40 cellular contexts compared by ENCODE assay signal in genomic region chr4:174972911-174973310, GRCh38. TPM values are rescaled to one million over a fixed set of nuclear protein-coding genes. Genes with fewer than 3 reads are reported as not detected.
"Had no signal": no experiment of that assay in that cellular context is flagged by ENCODE, and none has a peak within 500 bp of the region (broad histone marks: within the 10 kb centered on the region; RNA-seq: fewer than 3 reads in every experiment).

No MANE protein-coding gene starts in this region.

- H3K36me3 Mint-ChIP-seq: activated naive CD4-positive, alpha-beta T cell treated with anti-CD3 and anti-CD28 coated beads, Interleukin-2, amount 10 ng/mL, durations not matched to agents 7 days and 5 days; activated naive CD4-positive, alpha-beta T cell treated with anti-CD3 and anti-CD28 coated beads, Interleukin-2, amount 50 U/mL, for 24 hours; activated naive CD4-positive, alpha-beta T cell treated with anti-CD3 and anti-CD28 coated beads, Interleukin-2, amount 50 U/mL, for 72 hours; activated naive CD8-positive, alpha-beta T cell; activated naive CD8-positive, alpha-beta T cell treated with anti-CD3 and anti-CD28 coated beads for 36 hours; activated naive CD8-positive, alpha-beta T cell treated with anti-CD3 and anti-CD28 coated beads, Interleukin-2, amount 10 ng/mL, durations not matched to agents 7 days and 5 days; brain had no signal

- H3K4me3 Mint-ChIP-seq: activated naive CD4-positive, alpha-beta T cell treated with anti-CD3 and anti-CD28 coated beads for 36 hours; activated naive CD4-positive, alpha-beta T cell treated with anti-CD3 and anti-CD28 coated beads, Interleukin-2, amount 10 ng/mL, durations not matched to agents 7 days and 5 days; activated naive CD4-positive, alpha-beta T cell treated with anti-CD3 and anti-CD28 coated beads, Interleukin-2, amount 50 U/mL, for 24 hours; activated naive CD8-positive, alpha-beta T cell; activated naive CD8-positive, alpha-beta T cell treated with anti-CD3 and anti-CD28 coated beads for 36 hours; activated naive CD8-positive, alpha-beta T cell treated with anti-CD3 and anti-CD28 coated beads, Interleukin-2, amount 10 ng/mL, durations not matched to agents 7 days and 5 days; activated naive CD8-positive, alpha-beta T cell treated with anti-CD3 and anti-CD28 coated beads, Interleukin-2, amount 50 U/mL, for 24 hours; activated T-cell treated with anti-CD3 and anti-CD28 coated beads, Interleukin-2, amount 50 U/mL, for 24 hours; activated T-cell treated with anti-CD3 and anti-CD28 coated beads, Interleukin-2, amount 50 U/mL, for 4 hours; activated T-cell treated with anti-CD3 and anti-CD28 coated beads, Interleukin-2, amount 50 U/mL, for 72 hours; activated T-helper 1 cell treated with anti-CD3 and anti-CD28 coated beads, Interleukin-12 subunit alpha, Interleukin-12 subunit beta, Interleukin-2, Interleukin-4 antibody, amounts not matched to agents 30 ng/mL and 10 ng/mL and 1 ng/mL, durations not matched to agents 14 hours and 24 hours and 36 hours; activated T-helper 17 cell treated with anti-CD3 and anti-CD28 coated beads, Interleukin-2, amount 50 U/mL, for 72 hours; brain; central memory CD8-positive, alpha-beta T cell had no signal

- H3K4me3 ChIP-seq: adrenal gland, ascending aorta, body of pancreas, breast epithelium, cardiac muscle cell had no signal

- DNase-seq: activated effector memory CD4-positive, alpha-beta T cell treated with anti-CD3 and anti-CD28 coated beads, Interleukin-2, amount 50 U/mL, for 16 hours; activated effector memory CD4-positive, alpha-beta T cell treated with Interleukin-2 at 50 U/mL for 16 hours; activated gamma-delta T cell; activated gamma-delta T cell treated with Interleukin-2 at 50 U/mL for 16 hours; activated naive CD4-positive, alpha-beta T cell; activated naive CD4-positive, alpha-beta T cell treated with anti-CD3 and anti-CD28 coated beads for 36 hours; activated naive CD4-positive, alpha-beta T cell treated with anti-CD3 and anti-CD28 coated beads, Interleukin-2, amount 10 ng/mL, durations not matched to agents 7 days and 5 days; activated naive CD4-positive, alpha-beta T cell treated with anti-CD3 and anti-CD28 coated beads, Interleukin-2, amount 50 U/mL, for 16 hours; activated naive CD4-positive, alpha-beta T cell treated with Interleukin-2 at 50 U/mL for 16 hours; activated naive CD8-positive, alpha-beta T cell treated with anti-CD3 and anti-CD28 coated beads for 36 hours; activated naive CD8-positive, alpha-beta T cell treated with anti-CD3 and anti-CD28 coated beads, Interleukin-2, amount 10 ng/mL, durations not matched to agents 7 days and 5 days; activated naive CD8-positive, alpha-beta T cell treated with anti-CD3 and anti-CD28 coated beads, Interleukin-2, amount 50 U/mL, for 24 hours; activated T-cell treated with anti-CD3 and anti-CD28 coated beads, Interleukin-2, amount 50 U/mL, for 24 hours; activated T-cell treated with anti-CD3 and anti-CD28 coated beads, Interleukin-2, amount 50 U/mL, for 4 hours; activated T-cell treated with anti-CD3 and anti-CD28 coated beads, Interleukin-2, amount 50 U/mL, for 48 hours; activated T-cell treated with anti-CD3 and anti-CD28 coated beads, Interleukin-2, amount 50 U/mL, for 72 hours; adrenal gland; amniotic stem cell; anterior cingulate cortex; aorta; body of pancreas; brain microvascular endothelial cell; central memory CD4-positive, alpha-beta T cell; cerebellar nuclear complex had no signal

- H3K27me3 ChIP-seq: adrenal gland, ascending aorta, body of pancreas, brain microvascular endothelial cell, breast epithelium, cardiac muscle cell had no signal

- H3K27ac Mint-ChIP-seq: activated naive CD4-positive, alpha-beta T cell treated with anti-CD3 and anti-CD28 coated beads for 36 hours; activated naive CD4-positive, alpha-beta T cell treated with anti-CD3 and anti-CD28 coated beads, Interleukin-2, amount 10 ng/mL, durations not matched to agents 7 days and 5 days; activated naive CD4-positive, alpha-beta T cell treated with anti-CD3 and anti-CD28 coated beads, Interleukin-2, amount 50 U/mL, for 24 hours; activated naive CD4-positive, alpha-beta T cell treated with anti-CD3 and anti-CD28 coated beads, Interleukin-2, amount 50 U/mL, for 72 hours; activated naive CD8-positive, alpha-beta T cell; activated naive CD8-positive, alpha-beta T cell treated with anti-CD3 and anti-CD28 coated beads for 36 hours; activated naive CD8-positive, alpha-beta T cell treated with anti-CD3 and anti-CD28 coated beads, Interleukin-2, amount 10 ng/mL, durations not matched to agents 7 days and 5 days; activated naive CD8-positive, alpha-beta T cell treated with anti-CD3 and anti-CD28 coated beads, Interleukin-2, amount 50 U/mL, for 24 hours; activated T-cell treated with anti-CD3 and anti-CD28 coated beads, Interleukin-2, amount 50 U/mL, for 24 hours; activated T-cell treated with anti-CD3 and anti-CD28 coated beads, Interleukin-2, amount 50 U/mL, for 72 hours; activated T-helper 1 cell treated with anti-CD3 and anti-CD28 coated beads, Interleukin-12 subunit alpha, Interleukin-12 subunit beta, Interleukin-2, Interleukin-4 antibody, amounts not matched to agents 30 ng/mL and 10 ng/mL and 1 ng/mL, durations not matched to agents 14 hours and 24 hours and 36 hours; activated T-helper 17 cell treated with anti-CD3 and anti-CD28 coated beads, Interleukin-2, amount 50 U/mL, for 72 hours; activated T-helper 2 cell treated with anti-CD3 and anti-CD28 coated beads, Interferon-gamma antibody, Interleukin-2, Interleukin-4, amounts not matched to agents 10 μg/mL and 5 μg/mL and 100 μg/mL, durations not matched to agents 14 hours and 24 hours and 36 hours; brain had no signal

- H3K36me3 ChIP-seq: adrenal gland, ascending aorta, brain microvascular endothelial cell, breast epithelium, cardiac muscle cell had no signal

- H3K9me3 Mint-ChIP-seq: activated naive CD4-positive, alpha-beta T cell treated with anti-CD3 and anti-CD28 coated beads for 36 hours; activated naive CD4-positive, alpha-beta T cell treated with anti-CD3 and anti-CD28 coated beads, Interleukin-2, amount 50 U/mL, for 24 hours; activated naive CD8-positive, alpha-beta T cell treated with anti-CD3 and anti-CD28 coated beads for 36 hours; activated T-cell treated with anti-CD3 and anti-CD28 coated beads, Interleukin-2, amount 50 U/mL, for 24 hours; brain had no signal

- H3K9me3 ChIP-seq: adrenal gland, ascending aorta, body of pancreas, breast epithelium had no signal

- ATAC-seq: activated naive CD4-positive, alpha-beta T cell treated with anti-CD3 and anti-CD28 coated beads, Interleukin-2, amount 50 U/mL, for 72 hours; activated naive CD8-positive, alpha-beta T cell treated with anti-CD3 and anti-CD28 coated beads, Interleukin-2, amount 50 U/mL, for 24 hours; activated T-cell treated with anti-CD3 and anti-CD28 coated beads, Interleukin-2, amount 50 U/mL, for 4 hours; activated T-cell treated with anti-CD3 and anti-CD28 coated beads, Interleukin-2, amount 50 U/mL, for 72 hours; activated T-helper 17 cell treated with anti-CD3 and anti-CD28 coated beads, Interleukin-2, amount 50 U/mL, for 72 hours; body of pancreas had no signal

- H3K27me3 Mint-ChIP-seq: activated naive CD4-positive, alpha-beta T cell treated with anti-CD3 and anti-CD28 coated beads, Interleukin-2, amount 10 ng/mL, durations not matched to agents 7 days and 5 days; activated naive CD4-positive, alpha-beta T cell treated with anti-CD3 and anti-CD28 coated beads, Interleukin-2, amount 50 U/mL, for 24 hours; activated naive CD8-positive, alpha-beta T cell; activated naive CD8-positive, alpha-beta T cell treated with anti-CD3 and anti-CD28 coated beads for 36 hours; activated naive CD8-positive, alpha-beta T cell treated with anti-CD3 and anti-CD28 coated beads, Interleukin-2, amount 10 ng/mL, durations not matched to agents 7 days and 5 days; activated naive CD8-positive, alpha-beta T cell treated with anti-CD3 and anti-CD28 coated beads, Interleukin-2, amount 50 U/mL, for 24 hours; activated T-cell treated with anti-CD3 and anti-CD28 coated beads, Interleukin-2, amount 50 U/mL, for 24 hours; activated T-helper 17 cell treated with anti-CD3 and anti-CD28 coated beads, Interleukin-2, amount 50 U/mL, for 72 hours; brain; central memory CD8-positive, alpha-beta T cell had no signal

- H3K4me1 ChIP-seq: adrenal gland, ascending aorta, body of pancreas, breast epithelium had no signal

- H3K27ac ChIP-seq: adrenal gland, ascending aorta, body of pancreas, brain microvascular endothelial cell, breast epithelium, cardiac muscle cell had no signal

- H3K4me1 Mint-ChIP-seq: activated naive CD4-positive, alpha-beta T cell treated with anti-CD3 and anti-CD28 coated beads, Interleukin-2, amount 10 ng/mL, durations not matched to agents 7 days and 5 days; activated naive CD4-positive, alpha-beta T cell treated with anti-CD3 and anti-CD28 coated beads, Interleukin-2, amount 50 U/mL, for 24 hours; activated naive CD8-positive, alpha-beta T cell treated with anti-CD3 and anti-CD28 coated beads for 36 hours; activated naive CD8-positive, alpha-beta T cell treated with anti-CD3 and anti-CD28 coated beads, Interleukin-2, amount 10 ng/mL, durations not matched to agents 7 days and 5 days; activated naive CD8-positive, alpha-beta T cell treated with anti-CD3 and anti-CD28 coated beads, Interleukin-2, amount 50 U/mL, for 24 hours; activated T-helper 17 cell treated with anti-CD3 and anti-CD28 coated beads, Interleukin-2, amount 50 U/mL, for 72 hours; brain; central memory CD8-positive, alpha-beta T cell had no signal

RNA-seq across cellular contexts. Expression of gene ADAM29, which starts 54.8 kb away (rescaled TPM):
- total RNA-seq: activated naive CD4-positive, alpha-beta T cell treated with anti-CD3 and anti-CD28 coated beads for 36 hours; activated naive CD4-positive, alpha-beta T cell treated with anti-CD3 and anti-CD28 coated beads, Interleukin-2, amount 50 U/mL, for 72 hours; activated naive CD8-positive, alpha-beta T cell treated with anti-CD3 and anti-CD28 coated beads for 36 hours; activated naive CD8-positive, alpha-beta T cell treated with anti-CD3 and anti-CD28 coated beads, Interleukin-2, amount 10 ng/mL, durations not matched to agents 7 days and 5 days; activated T-cell treated with anti-CD3 and anti-CD28 coated beads, Interleukin-2, amount 50 U/mL, for 4 hours; activated T-cell treated with anti-CD3 and anti-CD28 coated beads, Interleukin-2, amount 50 U/mL, for 72 hours; activated T-helper 1 cell treated with anti-CD3 and anti-CD28 coated beads, Interleukin-12 subunit alpha, Interleukin-12 subunit beta, Interleukin-2, Interleukin-4 antibody, amounts not matched to agents 30 ng/mL and 10 ng/mL and 1 ng/mL, durations not matched to agents 14 hours and 24 hours and 36 hours; activated T-helper 17 cell treated with anti-CD3 and anti-CD28 coated beads, Interleukin-2, amount 50 U/mL, for 72 hours; activated T-helper 2 cell treated with anti-CD3 and anti-CD28 coated beads, Interferon-gamma antibody, Interleukin-2, Interleukin-4, amounts not matched to agents 10 μg/mL and 5 μg/mL and 100 μg/mL, durations not matched to agents 14 hours and 24 hours and 36 hours; aorta; ascending aorta; astrocyte; body of pancreas; bronchial epithelial cell; cardiac muscle cell; cardiac septum; chondrocyte had no signal
- polyA plus RNA-seq: adipose tissue, adrenal gland, aorta, cardiac muscle cell had no signal
